In genomic region chr5:141811287-141812155, GRCh38 we compare ENCODE assay signal across 8 cellular contexts.
DNase-seq lines count a peak whose midpoint lies in the region; ATAC-seq and TF ChIP-seq lines count a peak whose summit lies in the region.

No MANE protein-coding gene starts in this region.

- DNase-seq in DND-41 (peak; percentile 13), NCI-H2227 (lab: John Stamatoyannopoulos, UW; ENCODE audit: unreplicated experiment) (peak; percentile 91), iPS DF 6.9 (ENCODE audit: low read depth, low spot score) (peak; percentile 78), tibial artery (no peak), NCI-H345 treated with DMSO at 0.1 percent for 48 hours (lab: John Stamatoyannopoulos, UW; ENCODE audit: unreplicated experiment) (no peak)
- peak; percentile 27 for DNase-seq in activated naive CD8-positive, alpha-beta T cell treated with anti-CD3 and anti-CD28 coated beads, Interleukin-2, amount 50 U/mL, for 24 hours
- peak; percentile 2 for DNase-seq in stimulated activated CD8-positive, alpha-beta memory T cell treated with anti-CD3 and anti-CD28 coated beads, Interleukin-4, amount 100 ng/mL, for 24 hours (ENCODE audit: low read depth)

- peak; percentile 74 for TF ChIP-seq CTCF in DND-41 (IDR thresholded peaks at IDR 0.05; ENCODE audit: borderline replicate concordance, extremely low read depth, low read length, poor library complexity, severe bottlenecking)
- TF ChIP-seq CTCF in tibial artery (IDR thresholded peaks at IDR 0.05): peak in 1 of 2 experiments; percentile 44

- H3K9ac ChIP-seq in DND-41 (ENCODE audit: low read depth, low read length): no peak overlapping the region

- H3K4me3 ChIP-seq in DND-41 (ENCODE audit: low read depth in 1 of 2, low read length in 2 of 2) (no peak overlapping the region), iPS DF 6.9 (ENCODE audit: low read length) (peak overlapping the region; percentile 5; the same call in 1 of the 2 replicates), tibial artery (peak overlapping the region in 1 of 2 donors; percentile 16)

- H3K4me1 Mint-ChIP-seq in activated naive CD8-positive, alpha-beta T cell treated with anti-CD3 and anti-CD28 coated beads, Interleukin-2, amount 50 U/mL, for 24 hours: no peaks in the 10 kb centered on the region

- H3K36me3 ChIP-seq in DND-41 (ENCODE audit: insufficient read depth, low read length): no peaks in the 10 kb centered on the region
- no peaks in the 10 kb centered on the region for H3K36me3 ChIP-seq in iPS DF 6.9 (ENCODE audit: control insufficient read depth, insufficient read depth, low read length)
- H3K36me3 ChIP-seq in tibial artery: no peaks in the 10 kb centered on the region

- no peaks in the 10 kb centered on the region for H3K79me2 ChIP-seq in DND-41 (ENCODE audit: insufficient read depth, low read length)

- H3K9me3 ChIP-seq in DND-41 (ENCODE audit: insufficient read depth, low read length, severe bottlenecking) (no peaks in the 10 kb centered on the region), iPS DF 6.9 (ENCODE audit: control insufficient read depth, insufficient read depth, low read length) (no peaks in the 10 kb centered on the region), tibial artery (no peaks in the 10 kb centered on the region)

- ATAC-seq in DND-41 (ENCODE audit: insufficient read depth, low read depth) (peak; percentile 74), GM21529 (IDR thresholded peaks at IDR 0.05; ENCODE audit: unreplicated experiment) (peak; percentile 78)
- ATAC-seq in activated naive CD8-positive, alpha-beta T cell treated with anti-CD3 and anti-CD28 coated beads, Interleukin-2, amount 50 U/mL, for 24 hours: peak; percentile 59

- H3K27me3 Mint-ChIP-seq in activated naive CD8-positive, alpha-beta T cell treated with anti-CD3 and anti-CD28 coated beads, Interleukin-2, amount 50 U/mL, for 24 hours: peaks cover 41% of the 10 kb centered on the region

- peaks cover 20% of the 10 kb centered on the region for H3K27me3 ChIP-seq in DND-41 (ENCODE audit: insufficient read depth, low read length, poor library complexity)
- H3K27me3 ChIP-seq in iPS DF 6.9 (ENCODE audit: control insufficient read depth, insufficient read depth, low read length): no peaks in the 10 kb centered on the region
- peaks cover 0 to 13% of the 10 kb centered on the region in 2 donors for H3K27me3 ChIP-seq in tibial artery

- intact Hi-C loops in tibial artery (cut with DNase I; ENCODE audit: low total_unique reads): loop anchor here (10.0 kb wide), 1 partner anchor 63 kb away; the partner anchor contains the start of gene PCDH1

- H3K27ac ChIP-seq in DND-41 (ENCODE audit: low read length): no peak overlapping the region
- no peak overlapping the region for H3K27ac ChIP-seq in iPS DF 6.9 (ENCODE audit: low read length)
- H3K27ac ChIP-seq in tibial artery: no peak overlapping the region

- H4K20me1 ChIP-seq in DND-41 (ENCODE audit: insufficient read depth, low read length): 0 out of 2 replicates have a peak, but pooled peaks cover 2% of the 10 kb centered on the region

- 100% methylated on average over 1 of the region's 29 CpGs for WGBS in iPS DF 6.9 (ENCODE audit: insufficient coverage, insufficient read length)

- H3K9me3 Mint-ChIP-seq in activated naive CD8-positive, alpha-beta T cell treated with anti-CD3 and anti-CD28 coated beads, Interleukin-2, amount 50 U/mL, for 24 hours: no peaks in the 10 kb centered on the region

- no peak overlapping the region for H3K4me3 Mint-ChIP-seq in activated naive CD8-positive, alpha-beta T cell treated with anti-CD3 and anti-CD28 coated beads, Interleukin-2, amount 50 U/mL, for 24 hours

- H3K27ac Mint-ChIP-seq in activated naive CD8-positive, alpha-beta T cell treated with anti-CD3 and anti-CD28 coated beads, Interleukin-2, amount 50 U/mL, for 24 hours: no peak overlapping the region

- H3K36me3 Mint-ChIP-seq in activated naive CD8-positive, alpha-beta T cell treated with anti-CD3 and anti-CD28 coated beads, Interleukin-2, amount 50 U/mL, for 24 hours (ENCODE audit: low read depth): no peaks in the 10 kb centered on the region

- H3K4me1 ChIP-seq in DND-41 (ENCODE audit: insufficient read depth, low read length) (no peaks in the 10 kb centered on the region), iPS DF 6.9 (ENCODE audit: control insufficient read depth, insufficient read depth, low read length) (peaks cover 23% of the 10 kb centered on the region), tibial artery (peaks cover 0 to 8% (median 6%) of the 10 kb centered on the region in 4 donors)

- H2AFZ ChIP-seq in DND-41 (ENCODE audit: low read depth, low read length): no peak overlapping the region

- H3K4me2 ChIP-seq in DND-41 (ENCODE audit: insufficient read depth, low read length): no peak overlapping the region

Comparison
In these comparisons a context has a peak if more than half of its experiments do, and no peak if none do; other contexts are left out.
1. DNase-seq: peak in DND-41 (single experiment), NCI-H2227 (single experiment), activated naive CD8-positive, alpha-beta T cell treated with anti-CD3 and anti-CD28 coated beads, Interleukin-2, amount 50 U/mL, for 24 hours (single experiment), iPS DF 6.9 (single experiment) and stimulated activated CD8-positive, alpha-beta memory T cell treated with anti-CD3 and anti-CD28 coated beads, Interleukin-4, amount 100 ng/mL, for 24 hours (single experiment); none in tibial artery (0 of 2) and NCI-H345 treated with DMSO at 0.1 percent for 48 hours (single experiment).
2. Peak in every context shown above with its lines, with median percentiles within 50 percentile points of each other: ATAC-seq.